ENCODE assay signal across 24 cellular contexts in the genomic region with DNA sequence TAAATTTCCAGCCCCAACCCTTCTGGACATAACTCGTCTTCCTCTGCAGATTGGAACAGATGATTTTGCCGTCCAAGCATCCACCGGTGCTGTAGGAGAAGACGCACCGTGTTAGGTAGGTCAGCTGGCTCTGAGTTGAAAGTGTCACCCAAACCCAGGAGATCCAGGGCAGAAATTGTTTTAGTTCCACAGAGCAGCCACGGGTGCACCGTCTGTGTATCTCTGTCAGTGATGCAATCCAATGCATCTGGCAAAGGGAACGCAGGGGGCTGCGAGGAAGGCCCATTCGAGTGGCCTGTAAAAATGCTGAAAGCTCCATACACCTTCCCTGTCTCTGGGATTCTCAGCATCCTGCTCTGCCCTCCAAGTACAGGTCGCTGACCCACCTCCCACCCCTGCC. TPM values are rescaled to one million over a fixed set of nuclear protein-coding genes. Genes with fewer than 3 reads are reported as not detected.
DNase-seq lines count a peak whose midpoint lies in the region; ATAC-seq and TF ChIP-seq lines count a peak whose summit lies in the region.
"Had no signal": no experiment of that assay in that cellular context is flagged by ENCODE, and none has a peak within 500 bp of the region (broad histone marks: within the 10 kb centered on the region; RNA-seq: fewer than 3 reads in every experiment).

No MANE protein-coding gene starts in this region.

- intact Hi-C loops in activated CD4-positive, alpha-beta T cell treated with anti-CD3 and anti-CD28 coated beads, Interleukin-2, amount 10 ng/mL, durations not matched to agents 24 days and 14 days (cut with micrococcal nuclease) = no loop called here
- intact Hi-C loops in activated CD4-positive, alpha-beta T cell treated with anti-CD3 and anti-CD28 coated beads for 36 hours (cut with DNase I, micrococcal nuclease) = no loop called here
- intact Hi-C loops in prostate gland (cut with DNase I) = no loop called here
- intact Hi-C loops in left ventricle myocardium superior (cut with micrococcal nuclease) = no loop called here

- no peaks in the 10 kb centered on the region for H3K4me1 ChIP-seq in lung (ENCODE audit: control insufficient read depth in 2 of 2, insufficient read depth in 2 of 2, low read length in 2 of 2)
- no peaks in the 10 kb centered on the region for H3K4me1 ChIP-seq in prostate gland (replicated peaks)
- H3K4me1 ChIP-seq: A549; BE2C; BLaER1 treated with 17β-estradiol and CSF1 and Interleukin-3, amounts not matched to agents 10 nM and 100 nM had no signal

- ATAC-seq in activated CD4-positive, alpha-beta T cell treated with anti-CD3 and anti-CD28 coated beads for 36 hours = no peak
- ATAC-seq in lung (ENCODE audit: insufficient read depth, low FRiP score) (no peak), HG03442 (IDR thresholded peaks at IDR 0.05; ENCODE audit: unreplicated experiment) (no peak), left ventricle myocardium superior (no peak)
- no peak for ATAC-seq in activated naive CD8-positive, alpha-beta T cell treated with anti-CD3 and anti-CD28 coated beads, Interleukin-2, amount 50 U/mL, for 24 hours
- ATAC-seq: A549, GM12878, GM23338 had no signal

- no peak overlapping the region for H3K27ac ChIP-seq in lung (ENCODE audit: low read depth in 1 of 2, low read length in 1 of 2)
- no peak overlapping the region for H3K27ac ChIP-seq in prostate gland
- H3K27ac ChIP-seq: 22Rv1; A549; BLaER1 treated with 17β-estradiol and CSF1 and Interleukin-3, amounts not matched to agents 10 nM and 100 nM had no signal

- H3K27ac Mint-ChIP-seq in activated CD4-positive, alpha-beta T cell treated with anti-CD3 and anti-CD28 coated beads, Interleukin-2, amount 10 ng/mL, durations not matched to agents 24 days and 14 days = no peak overlapping the region
- no peak overlapping the region for H3K27ac Mint-ChIP-seq in activated CD4-positive, alpha-beta T cell treated with anti-CD3 and anti-CD28 coated beads for 36 hours
- H3K27ac Mint-ChIP-seq in activated naive CD8-positive, alpha-beta T cell treated with anti-CD3 and anti-CD28 coated beads, Interleukin-2, amount 50 U/mL, for 24 hours = no peak overlapping the region
- H3K27ac Mint-ChIP-seq: CD14-positive monocyte; CD4-positive, alpha-beta T cell; CD8-positive, alpha-beta memory T cell; GM23338 had no signal

- H3K4me3 Mint-ChIP-seq in activated CD4-positive, alpha-beta T cell treated with anti-CD3 and anti-CD28 coated beads, Interleukin-2, amount 10 ng/mL, durations not matched to agents 24 days and 14 days = no peak overlapping the region
- no peak overlapping the region for H3K4me3 Mint-ChIP-seq in activated CD4-positive, alpha-beta T cell treated with anti-CD3 and anti-CD28 coated beads for 36 hours
- no peak overlapping the region for H3K4me3 Mint-ChIP-seq in activated naive CD8-positive, alpha-beta T cell treated with anti-CD3 and anti-CD28 coated beads, Interleukin-2, amount 50 U/mL, for 24 hours
- H3K4me3 Mint-ChIP-seq: CD14-positive monocyte; CD4-positive, alpha-beta T cell; CD8-positive, alpha-beta memory T cell; GM23338 had no signal

- POLR2A ChIA-PET in activated CD4-positive, alpha-beta T cell treated with anti-CD3 and anti-CD28 coated beads for 36 hours (lab: Charles Lee) = no interaction called here

- CTCF ChIA-PET in activated CD4-positive, alpha-beta T cell treated with anti-CD3 and anti-CD28 coated beads for 36 hours (lab: Charles Lee) = no interaction called here

- H3K36me3 ChIP-seq in lung (ENCODE audit: control insufficient read depth in 2 of 2, insufficient read depth in 2 of 2, low read length in 2 of 2) = no peaks in the 10 kb centered on the region
- H3K36me3 ChIP-seq in prostate gland = no peaks in the 10 kb centered on the region
- H3K36me3 ChIP-seq: BE2C; BLaER1 treated with 17β-estradiol and CSF1 and Interleukin-3, amounts not matched to agents 10 nM and 100 nM had no signal

- H3K9me3 ChIP-seq in lung (ENCODE audit: control insufficient read depth in 2 of 2, insufficient read depth in 1 of 2, low read length in 1 of 2) = peaks cover 2 to 9% of the 10 kb centered on the region in 2 donors
- no peaks in the 10 kb centered on the region for H3K9me3 ChIP-seq in prostate gland
- H3K9me3 ChIP-seq: BE2C had no signal

- 73 to 80% methylated on average over 11 of the region's 11 CpGs for WGBS in lung, 2 donors
- 67% methylated on average over 11 of the region's 11 CpGs for WGBS in prostate gland

- H3K9me3 Mint-ChIP-seq in activated CD4-positive, alpha-beta T cell treated with anti-CD3 and anti-CD28 coated beads, Interleukin-2, amount 10 ng/mL, durations not matched to agents 24 days and 14 days = peaks cover 8% of the 10 kb centered on the region
- H3K9me3 Mint-ChIP-seq in activated CD4-positive, alpha-beta T cell treated with anti-CD3 and anti-CD28 coated beads for 36 hours (ENCODE audit: low read depth) = peaks cover 9% of the 10 kb centered on the region
- no peaks in the 10 kb centered on the region for H3K9me3 Mint-ChIP-seq in activated naive CD8-positive, alpha-beta T cell treated with anti-CD3 and anti-CD28 coated beads, Interleukin-2, amount 50 U/mL, for 24 hours

- TF ChIP-seq CTCF in lung (IDR thresholded peaks at IDR 0.05; ENCODE audit: control extremely low read depth, extremely low read depth) (no peak), prostate gland (IDR thresholded peaks at IDR 0.05) (no peak)

- H3K27me3 ChIP-seq in lung (ENCODE audit: control insufficient read depth, insufficient read depth) (no peaks in the 10 kb centered on the region), prostate gland (replicated peaks; ENCODE audit: insufficient read depth) (no peaks in the 10 kb centered on the region)
- H3K27me3 ChIP-seq: BE2C; BLaER1 treated with 17β-estradiol and CSF1 and Interleukin-3, amounts not matched to agents 10 nM and 100 nM had no signal

- no peaks in the 10 kb centered on the region for H3K27me3 Mint-ChIP-seq in activated CD4-positive, alpha-beta T cell treated with anti-CD3 and anti-CD28 coated beads, Interleukin-2, amount 10 ng/mL, durations not matched to agents 24 days and 14 days
- H3K27me3 Mint-ChIP-seq in activated CD4-positive, alpha-beta T cell treated with anti-CD3 and anti-CD28 coated beads for 36 hours = peaks cover 2% of the 10 kb centered on the region
- no peaks in the 10 kb centered on the region for H3K27me3 Mint-ChIP-seq in activated naive CD8-positive, alpha-beta T cell treated with anti-CD3 and anti-CD28 coated beads, Interleukin-2, amount 50 U/mL, for 24 hours
- H3K27me3 Mint-ChIP-seq: CD4-positive, alpha-beta T cell had no signal

- H3K36me3 Mint-ChIP-seq in activated CD4-positive, alpha-beta T cell treated with anti-CD3 and anti-CD28 coated beads, Interleukin-2, amount 10 ng/mL, durations not matched to agents 24 days and 14 days (ENCODE audit: low read depth) = no peaks in the 10 kb centered on the region
- no peaks in the 10 kb centered on the region for H3K36me3 Mint-ChIP-seq in activated CD4-positive, alpha-beta T cell treated with anti-CD3 and anti-CD28 coated beads for 36 hours (ENCODE audit: low read depth)
- no peaks in the 10 kb centered on the region for H3K36me3 Mint-ChIP-seq in activated naive CD8-positive, alpha-beta T cell treated with anti-CD3 and anti-CD28 coated beads, Interleukin-2, amount 50 U/mL, for 24 hours (ENCODE audit: low read depth)
- H3K36me3 Mint-ChIP-seq: CD14-positive monocyte; CD8-positive, alpha-beta memory T cell had no signal

- DNase-seq in activated CD4-positive, alpha-beta T cell treated with anti-CD3 and anti-CD28 coated beads, Interleukin-2, amount 10 ng/mL, durations not matched to agents 24 days and 14 days = peak; percentile 20
- no peak for DNase-seq in activated CD4-positive, alpha-beta T cell treated with anti-CD3 and anti-CD28 coated beads for 36 hours
- DNase-seq in ecto neural progenitor cell (ENCODE audit: low spot score) (peak; percentile 31), lung (ENCODE audit: low spot score) (peak; percentile 22), prostate gland (ENCODE audit: low spot score) (peak; percentile 1), left ventricle myocardium superior (no peak)
- no peak for DNase-seq in activated naive CD8-positive, alpha-beta T cell treated with anti-CD3 and anti-CD28 coated beads, Interleukin-2, amount 50 U/mL, for 24 hours
- DNase-seq: ACHN; AML-193; BE2C; CD4-positive, alpha-beta T cell; CD8-positive, alpha-beta memory T cell; DMS 273 treated with DMSO at 0.1 percent for 48 hours; DMS79; EL; GDM1; HCEC 1CT had no signal

- H3K4me1 Mint-ChIP-seq in activated CD4-positive, alpha-beta T cell treated with anti-CD3 and anti-CD28 coated beads, Interleukin-2, amount 10 ng/mL, durations not matched to agents 24 days and 14 days = no peaks in the 10 kb centered on the region
- H3K4me1 Mint-ChIP-seq in activated CD4-positive, alpha-beta T cell treated with anti-CD3 and anti-CD28 coated beads for 36 hours = no peaks in the 10 kb centered on the region
- no peaks in the 10 kb centered on the region for H3K4me1 Mint-ChIP-seq in activated naive CD8-positive, alpha-beta T cell treated with anti-CD3 and anti-CD28 coated beads, Interleukin-2, amount 50 U/mL, for 24 hours
- H3K4me1 Mint-ChIP-seq: CD14-positive monocyte; CD8-positive, alpha-beta memory T cell; GM23338 had no signal

- H3K4me3 ChIP-seq in lung (no peak overlapping the region), prostate gland (no peak overlapping the region)
- H3K4me3 ChIP-seq: A549; BLaER1 treated with 17β-estradiol and CSF1 and Interleukin-3, amounts not matched to agents 10 nM and 100 nM; GM12878; GM23338 had no signal

- TF ChIP-seq POLR2A in prostate gland (IDR thresholded peaks at IDR 0.05) = no peak

RNA-seq across cellular contexts. Expression of a gene that starts 39.9 kb away (rescaled TPM):
- not detected in 2 replicates for total RNA-seq in activated CD4-positive, alpha-beta T cell treated with anti-CD3 and anti-CD28 coated beads, Interleukin-2, amount 10 ng/mL, durations not matched to agents 24 days and 14 days
- not detected for total RNA-seq in activated CD4-positive, alpha-beta T cell treated with anti-CD3 and anti-CD28 coated beads for 36 hours
- total RNA-seq in lung (not detected), prostate gland (not detected), left ventricle myocardium superior (not detected)
- not detected for polyA plus RNA-seq in lung
- total RNA-seq: CD4-positive, alpha-beta T cell; CD8-positive, alpha-beta memory T cell; GM12878; GM23338 had no signal
- polyA plus RNA-seq: A549; CD14-positive monocyte; CD8-positive, alpha-beta memory T cell; GM23338 had no signal

Comparison
In these comparisons a context has a peak if more than half of its experiments do, and no peak if none do; other contexts are left out.
1. DNase-seq: peak in activated CD4-positive, alpha-beta T cell treated with anti-CD3 and anti-CD28 coated beads, Interleukin-2, amount 10 ng/mL, durations not matched to agents 24 days and 14 days (single experiment), ecto neural progenitor cell (single experiment), lung (single experiment) and prostate gland (single experiment); none in activated CD4-positive, alpha-beta T cell treated with anti-CD3 and anti-CD28 coated beads for 36 hours (single experiment), activated naive CD8-positive, alpha-beta T cell treated with anti-CD3 and anti-CD28 coated beads, Interleukin-2, amount 50 U/mL, for 24 hours (single experiment) and left ventricle myocardium superior (single experiment).